In genomic region chr16:85370543-85370880, GRCh38 we compare ENCODE assay signal across 9 cellular contexts.
A peak's percentile ranks its signal among the peaks of the same experiment; 100 is the strongest.
DNase-seq lines count a peak whose midpoint lies in the region; ATAC-seq, FAIRE-seq and TF ChIP-seq lines count a peak whose summit lies in the region.
"Had no signal": no experiment of that assay in that cellular context is flagged by ENCODE, and none has a peak within 500 bp of the region (broad histone marks: within the 10 kb centered on the region; RNA-seq: fewer than 3 reads in every experiment).

No MANE protein-coding gene starts in this region.

- H3K4me3 Mint-ChIP-seq in HFFc6: peak overlapping the region; percentile 60; the same call in 1 of the 2 replicates
- no peak overlapping the region for H3K4me3 Mint-ChIP-seq in effector memory CD8-positive, alpha-beta T cell

- FAIRE-seq in bronchial epithelial cell (lab: Jason Lieb, UNC): no peak
- FAIRE-seq in kidney (lab: Jason Lieb, UNC): no peak

- H3K9ac ChIP-seq in kidney (ENCODE audit: low read length in 2 of 2): no peak overlapping the region

- no TSS peak for BruUV-seq in PC-9 (replicated peaks; lab: Mats Ljungman, UMichigan)

- no peak overlapping the region for H3K4me2 ChIP-seq in PC-9

- H3K4me1 Mint-ChIP-seq in HFFc6 (ENCODE audit: low read depth): peaks cover 62% of the 10 kb centered on the region
- no peaks in the 10 kb centered on the region for H3K4me1 Mint-ChIP-seq in effector memory CD8-positive, alpha-beta T cell (ENCODE audit: low read depth in 2 of 2)

- intact Hi-C loops in lower lobe of right lung (cut with DNase I) (no loop called here), PC-9 (cut with micrococcal nuclease; ENCODE audit: unreplicated experiment) (no loop called here), kidney (cut with DNase I) (no loop called here), ovary (cut with DNase I) (no loop called here)

- no peaks in the 10 kb centered on the region for H3K9me2 ChIP-seq in PC-9 (ENCODE audit: insufficient read depth)

- peak overlapping the region; percentile 92 for H3K27ac Mint-ChIP-seq in HFFc6
- H3K27ac Mint-ChIP-seq in effector memory CD8-positive, alpha-beta T cell: no peak overlapping the region

- peaks cover 6% of the 10 kb centered on the region; the same call in 1 of the 2 replicates for H3F3A ChIP-seq in PC-9 (ENCODE audit: insufficient read depth, low read depth)

- H3K4me3 ChIP-seq in bronchial epithelial cell (ENCODE audit: low read depth, low read length) (peak overlapping the region; percentile 45), lower lobe of right lung (peak overlapping the region; percentile 34), suprapubic skin (peak overlapping the region; percentile 45), PC-9 (no peak overlapping the region), kidney (ENCODE audit: low read length in 2 of 2) (no peak overlapping the region), ovary (no peak overlapping the region)

- TF ChIP-seq POLR2A in suprapubic skin (IDR thresholded peaks at IDR 0.05): no peak
- no peak for TF ChIP-seq POLR2A in ovary (IDR thresholded peaks at IDR 0.05)

- H3K36me3 ChIP-seq in bronchial epithelial cell (ENCODE audit: control insufficient read depth, insufficient read depth, low read length) (no peaks in the 10 kb centered on the region), lower lobe of right lung (no peaks in the 10 kb centered on the region), suprapubic skin (no peaks in the 10 kb centered on the region), PC-9 (ENCODE audit: low read depth) (no peaks in the 10 kb centered on the region), kidney (ENCODE audit: control insufficient read depth in 1 of 2, insufficient read depth in 2 of 2, low read length in 2 of 2) (no peaks in the 10 kb centered on the region), ovary (no peaks in the 10 kb centered on the region)

- DNase-seq in HFFc6 (no peak), bronchial epithelial cell (ENCODE audit: low read depth) (no peak), lower lobe of right lung (no peak), suprapubic skin (ENCODE audit: low spot score in 2 of 2) (no peak), PC-9 (no peak), kidney (no peak), ovary (no peak)
- no peak for DNase-seq in effector memory CD8-positive, alpha-beta T cell
- DNase-seq: central memory CD4-positive, alpha-beta T cell had no signal

- H3K4me1 ChIP-seq in lower lobe of right lung (peaks cover 24% of the 10 kb centered on the region), suprapubic skin (peaks cover 87% of the 10 kb centered on the region), PC-9 (replicated peaks; ENCODE audit: insufficient read depth) (peaks cover 11% of the 10 kb centered on the region), kidney (ENCODE audit: control insufficient read depth in 1 of 2, insufficient read depth in 1 of 2, low read depth in 1 of 2, low read length in 2 of 2) (peaks cover 0 to 17% of the 10 kb centered on the region in 2 donors), ovary (ENCODE audit: insufficient read depth) (peaks cover 14% of the 10 kb centered on the region)

- no peaks in the 10 kb centered on the region for H4K20me1 ChIP-seq in PC-9 (ENCODE audit: insufficient read depth)

- peaks cover 11% of the 10 kb centered on the region for H3K27me3 Mint-ChIP-seq in HFFc6 (ENCODE audit: insufficient read depth)
- peaks cover 5 to 28% of the 10 kb centered on the region in 2 donors for H3K27me3 Mint-ChIP-seq in effector memory CD8-positive, alpha-beta T cell

- ATAC-seq in lower lobe of right lung: peak; percentile 13 to 32
- ATAC-seq in effector memory CD8-positive, alpha-beta T cell (replicated peaks): no peak

- TF ChIP-seq EP300 in suprapubic skin (IDR thresholded peaks at IDR 0.05) (no peak), ovary (IDR thresholded peaks at IDR 0.05) (no peak)

- H2AFZ ChIP-seq in PC-9: no peak overlapping the region

- H3K27ac ChIP-seq in lower lobe of right lung (peak overlapping the region; percentile 60), suprapubic skin (peak overlapping the region; percentile 79), PC-9 (no peak overlapping the region), kidney (ENCODE audit: low read depth in 2 of 2, low read length in 2 of 2) (no peak overlapping the region), ovary (no peak overlapping the region)

- H3K79me2 ChIP-seq in PC-9 (ENCODE audit: low read depth): no peaks in the 10 kb centered on the region

- POLR2A ChIA-PET in PC-9 (lab: Charles Lee; ENCODE audit: unreplicated experiment): no interaction called here

- CTCF ChIA-PET in PC-9 (lab: Charles Lee): interaction anchor here (0.6 kb wide), 1 partner anchor 112 kb away, joined by 10 read pairs; no protein-coding TSS in a partner anchor

- no peaks in the 10 kb centered on the region for H3K9me3 Mint-ChIP-seq in HFFc6
- H3K9me3 Mint-ChIP-seq in effector memory CD8-positive, alpha-beta T cell: no peaks in the 10 kb centered on the region

- TF ChIP-seq CTCF in HFFc6 (IDR thresholded peaks at IDR 0.05): no peak
- TF ChIP-seq CTCF in bronchial epithelial cell (IDR thresholded peaks at IDR 0.05; ENCODE audit: insufficient read depth, low read length, severe bottlenecking): no peak
- no peak for TF ChIP-seq CTCF in lower lobe of right lung (IDR thresholded peaks at IDR 0.05)
- TF ChIP-seq CTCF in suprapubic skin (IDR thresholded peaks at IDR 0.05): no peak
- no peak for TF ChIP-seq CTCF in PC-9 (conservative IDR thresholded peaks at IDR 0.05)
- no peak for TF ChIP-seq CTCF in kidney (IDR thresholded peaks at IDR 0.05; ENCODE audit: borderline replicate concordance, extremely low read depth, insufficient read depth)
- TF ChIP-seq CTCF in ovary (IDR thresholded peaks at IDR 0.05): no peak

- 13% methylated on average over 4 of the region's 6 CpGs for WGBS in suprapubic skin
- 78 to 84% (median 78%) methylated on average over 5 to 6 of the region's 6 CpGs for WGBS in ovary, 3 donors

- H3K9me3 ChIP-seq in lower lobe of right lung (no peaks in the 10 kb centered on the region), suprapubic skin (no peaks in the 10 kb centered on the region), PC-9 (ENCODE audit: insufficient read depth, low read depth) (no peaks in the 10 kb centered on the region), kidney (ENCODE audit: control insufficient read depth in 1 of 2, low read length in 2 of 2) (no peaks in the 10 kb centered on the region), ovary (no peaks in the 10 kb centered on the region)

- H3K27me3 ChIP-seq in bronchial epithelial cell (ENCODE audit: control insufficient read depth, insufficient read depth, low read length) (no peaks in the 10 kb centered on the region), lower lobe of right lung (ENCODE audit: low read depth) (no peaks in the 10 kb centered on the region), suprapubic skin (no peaks in the 10 kb centered on the region), PC-9 (ENCODE audit: insufficient read depth, low read depth) (no peaks in the 10 kb centered on the region), ovary (no peaks in the 10 kb centered on the region)

- 0 out of 2 replicates have a peak, but pooled peaks cover 5% of the 10 kb centered on the region for H3K36me3 Mint-ChIP-seq in HFFc6 (ENCODE audit: low read depth)
- no peaks in the 10 kb centered on the region for H3K36me3 Mint-ChIP-seq in effector memory CD8-positive, alpha-beta T cell (ENCODE audit: insufficient read depth)

Comparison
In these comparisons a context has a peak if more than half of its experiments do, and no peak if none do; other contexts are left out.
1. H3K4me3 ChIP-seq: peak in bronchial epithelial cell (single experiment), lower lobe of right lung (single experiment) and suprapubic skin (single experiment); none in PC-9 (single experiment), kidney (0 of 2) and ovary (single experiment).
2. H3K27ac ChIP-seq: peak in lower lobe of right lung (single experiment) and suprapubic skin (single experiment); none in PC-9 (single experiment), kidney (0 of 2) and ovary (0 of 2).